Comparison of ENCODE assay signal across 27 cellular contexts in genomic region chr16:24005577-24005976, GRCh38.
DNase-seq lines count a peak whose midpoint lies in the region; ATAC-seq, FAIRE-seq and TF ChIP-seq lines count a peak whose summit lies in the region.
"Had no signal": no experiment of that assay in that cellular context is flagged by ENCODE, and none has a peak within 500 bp of the region (broad histone marks: within the 10 kb centered on the region; RNA-seq: fewer than 3 reads in every experiment).

No MANE protein-coding gene starts in this region.

- CTCF ChIA-PET in CD4-positive, alpha-beta memory T cell (lab: Charles Lee; ENCODE audit: partially characterized antibody) = interaction anchor here (1.0 to 19.6 kb wide), 4 partner anchors 10 to 201 kb away, joined by 3 to 472 read pairs (median 16); no protein-coding TSS in a partner anchor

- DNase-seq in CD4-positive, alpha-beta memory T cell = no peak
- no peak for DNase-seq in GM12892 (ENCODE audit: insufficient read length)
- no peak for DNase-seq in activated naive CD8-positive, alpha-beta T cell treated with anti-CD3 and anti-CD28 coated beads, Interleukin-2, amount 10 ng/mL, durations not matched to agents 7 days and 5 days
- DNase-seq in stimulated activated effector memory CD8-positive, alpha-beta T cell treated with anti-CD3 and anti-CD28 coated beads, Interleukin-12 subunit alpha, Interleukin-12 subunit beta, amount 100 ng/mL, for 72 hours (ENCODE audit: low spot score in 2 of 2) = no peak
- DNase-seq in ACHN = no peak
- DNase-seq in right lobe of liver = no peak
- no peak for DNase-seq in stimulated activated CD4-positive, alpha-beta T cell treated with anti-CD3 and anti-CD28 coated beads, Interleukin-12 subunit alpha, Interleukin-12 subunit beta, amount 100 ng/mL, for 4 hours
- DNase-seq: activated CD8-positive, alpha-beta memory T cell treated with anti-CD3 and anti-CD28 coated beads, Interleukin-2, amount 50 U/mL, for 4 hours; activated effector memory CD4-positive, alpha-beta T cell treated with Interleukin-2 at 50 U/mL for 16 hours; cerebellar nuclear complex; dorsolateral prefrontal cortex; kidney; midbrain; NCI-H2227 treated with DMSO at 0.1 percent for 48 hours; NCI-H69; nephron progenitor cell; ovary; SHP77 treated with DMSO at 0.1 percent for 48 hours; stimulated activated CD4-positive, alpha-beta T cell treated with anti-CD3 and anti-CD28 coated beads, Interleukin-2, amount 100 ng/mL, for 24 hours; T1000; upper lobe of right lung had no signal

- TF ChIP-seq POLR2A in GM12892 (IDR thresholded peaks at IDR 0.05; ENCODE audit: low read depth, low read length) (no peak), right lobe of liver (IDR thresholded peaks at IDR 0.05) (no peak)

- WGBS in right lobe of liver (ENCODE audit: insufficient coverage, low coverage, low lambda C conversion rate, missing lambda C conversion rate) = 40% methylated on average over 4 of the region's 6 CpGs

- H3K36me3 ChIP-seq in CD4-positive, alpha-beta memory T cell (ENCODE audit: insufficient read depth, low read length) = no peaks in the 10 kb centered on the region
- H3K36me3 ChIP-seq in right lobe of liver = no peaks in the 10 kb centered on the region
- H3K36me3 ChIP-seq: ovary, upper lobe of right lung had no signal

- intact Hi-C loops in CD4-positive, alpha-beta memory T cell (cut with micrococcal nuclease) = no loop called here
- intact Hi-C loops in right lobe of liver (cut with DNase I) = no loop called here

- no peaks in the 10 kb centered on the region for H3K27me3 ChIP-seq in CD4-positive, alpha-beta memory T cell (ENCODE audit: insufficient read depth, low read length)
- no peaks in the 10 kb centered on the region for H3K27me3 ChIP-seq in right lobe of liver
- H3K27me3 ChIP-seq: dorsolateral prefrontal cortex, ovary, upper lobe of right lung had no signal

- peaks cover 28% of the 10 kb centered on the region for H3K4me1 ChIP-seq in CD4-positive, alpha-beta memory T cell (ENCODE audit: insufficient read depth, low read length)
- no peaks in the 10 kb centered on the region for H3K4me1 ChIP-seq in right lobe of liver

- H3K4me1 Mint-ChIP-seq in CD4-positive, alpha-beta memory T cell = peaks cover 34 to 49% (median 40%) of the 10 kb centered on the region in 4 donors
- peaks cover 28% of the 10 kb centered on the region for H3K4me1 Mint-ChIP-seq in activated naive CD8-positive, alpha-beta T cell treated with anti-CD3 and anti-CD28 coated beads, Interleukin-2, amount 10 ng/mL, durations not matched to agents 7 days and 5 days
- H3K4me1 Mint-ChIP-seq in stimulated activated effector memory CD8-positive, alpha-beta T cell treated with anti-CD3 and anti-CD28 coated beads, Interleukin-12 subunit alpha, Interleukin-12 subunit beta, amount 100 ng/mL, for 72 hours = peaks cover 42% of the 10 kb centered on the region
- H3K4me1 Mint-ChIP-seq: nephron progenitor cell, WTC11 had no signal

- no peak overlapping the region for H3K4me3 Mint-ChIP-seq in CD4-positive, alpha-beta memory T cell
- H3K4me3 Mint-ChIP-seq in activated naive CD8-positive, alpha-beta T cell treated with anti-CD3 and anti-CD28 coated beads, Interleukin-2, amount 10 ng/mL, durations not matched to agents 7 days and 5 days = peak overlapping the region; percentile 40
- no peak overlapping the region for H3K4me3 Mint-ChIP-seq in stimulated activated effector memory CD8-positive, alpha-beta T cell treated with anti-CD3 and anti-CD28 coated beads, Interleukin-12 subunit alpha, Interleukin-12 subunit beta, amount 100 ng/mL, for 72 hours
- H3K4me3 Mint-ChIP-seq: nephron progenitor cell, WTC11 had no signal

- TF ChIP-seq CTCF in right lobe of liver (IDR thresholded peaks at IDR 0.05) = no peak

- H3K27ac ChIP-seq in CD4-positive, alpha-beta memory T cell (ENCODE audit: low read depth, low read length) = no peak overlapping the region
- no peak overlapping the region for H3K27ac ChIP-seq in right lobe of liver
- H3K27ac ChIP-seq: dorsolateral prefrontal cortex, epithelial cell of prostate, ovary, skin epidermis, upper lobe of right lung had no signal

- in situ Hi-C loops in ACHN (cut with HindIII; ENCODE audit: low pct_ligation_motif_present, low pct_unique_long_range_greater_than_20kb, low sequenced_read_pairs) = loop anchor here (25.0 kb wide), 1 partner anchor 218 kb away; no protein-coding TSS in a partner anchor

- FAIRE-seq in GM12892 (lab: Jason Lieb, UNC) = peak; percentile 21
- FAIRE-seq: GM19239, H54, kidney had no signal

- H3K4me3 ChIP-seq in CD4-positive, alpha-beta memory T cell (ENCODE audit: low read length in 2 of 2) = no peak overlapping the region
- H3K4me3 ChIP-seq in right lobe of liver = no peak overlapping the region
- H3K4me3 ChIP-seq: dorsolateral prefrontal cortex, ovary, skin epidermis, upper lobe of right lung had no signal

- peak; percentile 78 for ATAC-seq in activated naive CD8-positive, alpha-beta T cell treated with anti-CD3 and anti-CD28 coated beads, Interleukin-2, amount 10 ng/mL, durations not matched to agents 7 days and 5 days (ENCODE audit: low read depth)
- no peak for ATAC-seq in stimulated activated effector memory CD8-positive, alpha-beta T cell treated with anti-CD3 and anti-CD28 coated beads, Interleukin-12 subunit alpha, Interleukin-12 subunit beta, amount 100 ng/mL, for 72 hours
- ATAC-seq in right lobe of liver = no peak
- ATAC-seq: Panc1, upper lobe of right lung, WTC11 had no signal

- H3K36me3 Mint-ChIP-seq in CD4-positive, alpha-beta memory T cell = peaks cover 9 to 20% of the 10 kb centered on the region in 2 donors
- peaks cover 26% of the 10 kb centered on the region for H3K36me3 Mint-ChIP-seq in activated naive CD8-positive, alpha-beta T cell treated with anti-CD3 and anti-CD28 coated beads, Interleukin-2, amount 10 ng/mL, durations not matched to agents 7 days and 5 days
- peaks cover 32% of the 10 kb centered on the region for H3K36me3 Mint-ChIP-seq in stimulated activated effector memory CD8-positive, alpha-beta T cell treated with anti-CD3 and anti-CD28 coated beads, Interleukin-12 subunit alpha, Interleukin-12 subunit beta, amount 100 ng/mL, for 72 hours
- H3K36me3 Mint-ChIP-seq: WTC11 had no signal

- POLR2A ChIA-PET in CD4-positive, alpha-beta memory T cell (lab: Charles Lee; ENCODE audit: partially characterized antibody) = interaction anchor here (0.6 to 1.8 kb wide), 4 partner anchors 31 to 142 kb away, joined by 3 to 4 read pairs (median 4); no protein-coding TSS in a partner anchor
- POLR2A ChIA-PET in activated naive CD8-positive, alpha-beta T cell treated with anti-CD3 and anti-CD28 coated beads, Interleukin-2, amount 10 ng/mL, durations not matched to agents 7 days and 5 days (lab: Charles Lee) = no interaction called here

- no peaks in the 10 kb centered on the region for H3K27me3 Mint-ChIP-seq in CD4-positive, alpha-beta memory T cell
- no peaks in the 10 kb centered on the region for H3K27me3 Mint-ChIP-seq in activated naive CD8-positive, alpha-beta T cell treated with anti-CD3 and anti-CD28 coated beads, Interleukin-2, amount 10 ng/mL, durations not matched to agents 7 days and 5 days

- H3K27ac Mint-ChIP-seq in CD4-positive, alpha-beta memory T cell = peak overlapping the region; percentile 32 to 90 (median 67)
- H3K27ac Mint-ChIP-seq in activated naive CD8-positive, alpha-beta T cell treated with anti-CD3 and anti-CD28 coated beads, Interleukin-2, amount 10 ng/mL, durations not matched to agents 7 days and 5 days = peak overlapping the region; percentile 53
- peak overlapping the region; percentile 19 for H3K27ac Mint-ChIP-seq in stimulated activated effector memory CD8-positive, alpha-beta T cell treated with anti-CD3 and anti-CD28 coated beads, Interleukin-12 subunit alpha, Interleukin-12 subunit beta, amount 100 ng/mL, for 72 hours
- H3K27ac Mint-ChIP-seq: nephron progenitor cell, WTC11 had no signal

- H3K9me3 Mint-ChIP-seq in CD4-positive, alpha-beta memory T cell = peaks cover 0 to 2% (median 0%) of the 10 kb centered on the region in 8 donors
- H3K9me3 Mint-ChIP-seq in activated naive CD8-positive, alpha-beta T cell treated with anti-CD3 and anti-CD28 coated beads, Interleukin-2, amount 10 ng/mL, durations not matched to agents 7 days and 5 days = no peaks in the 10 kb centered on the region
- H3K9me3 Mint-ChIP-seq in stimulated activated effector memory CD8-positive, alpha-beta T cell treated with anti-CD3 and anti-CD28 coated beads, Interleukin-12 subunit alpha, Interleukin-12 subunit beta, amount 100 ng/mL, for 72 hours = no peaks in the 10 kb centered on the region
- H3K9me3 Mint-ChIP-seq: nephron progenitor cell, WTC11 had no signal

- no peaks in the 10 kb centered on the region for H3K9me3 ChIP-seq in CD4-positive, alpha-beta memory T cell (ENCODE audit: control insufficient read depth in 1 of 2, low read length in 2 of 2)
- H3K9me3 ChIP-seq in right lobe of liver = no peaks in the 10 kb centered on the region
- H3K9me3 ChIP-seq: ovary, upper lobe of right lung had no signal
